ENCODE assay signal across 1 cellular context in the genomic region with DNA sequence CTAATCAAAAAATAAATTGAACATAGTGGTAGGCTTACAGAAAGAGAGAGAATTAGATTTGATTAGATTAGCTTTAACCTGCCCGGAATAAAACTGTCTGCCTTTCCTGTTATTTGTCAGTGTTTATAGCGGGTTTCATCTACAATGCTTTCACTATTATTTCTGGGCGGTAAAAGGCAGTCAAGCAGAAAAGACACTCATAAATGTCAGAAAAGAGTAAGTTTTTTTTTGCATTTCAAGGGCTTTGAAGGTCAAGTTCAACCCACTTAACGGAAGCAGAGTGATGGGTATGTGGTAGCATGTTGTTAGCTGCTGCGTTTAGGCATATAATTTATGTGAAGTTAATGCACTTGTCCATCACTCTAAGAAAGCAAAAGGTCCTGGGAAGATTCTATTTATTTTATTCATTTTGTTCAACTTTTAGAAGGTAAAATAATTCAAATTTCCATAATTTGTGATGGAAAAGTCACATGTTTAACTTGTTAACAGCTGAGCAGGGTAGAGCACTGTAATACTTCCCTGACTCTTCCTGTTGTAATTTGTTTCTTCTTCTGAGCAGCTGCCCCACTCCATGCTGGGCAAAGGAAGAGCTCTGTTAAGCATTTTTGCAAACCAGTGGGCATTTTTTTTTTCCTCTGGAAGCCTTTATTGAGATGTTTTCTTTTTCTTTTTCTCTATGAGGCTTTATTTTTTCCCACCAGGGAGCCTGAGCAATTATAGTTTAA.
TF ChIP-seq lines count a peak whose summit lies in the region.

No MANE protein-coding gene starts in this region.

TF ChIP-seq in HEK293, 187 proteins besides CTCF, POLR2A, EP300 and RAD21 (continued from another document and continues in another):
- TF ChIP-seq, protein P1, sequence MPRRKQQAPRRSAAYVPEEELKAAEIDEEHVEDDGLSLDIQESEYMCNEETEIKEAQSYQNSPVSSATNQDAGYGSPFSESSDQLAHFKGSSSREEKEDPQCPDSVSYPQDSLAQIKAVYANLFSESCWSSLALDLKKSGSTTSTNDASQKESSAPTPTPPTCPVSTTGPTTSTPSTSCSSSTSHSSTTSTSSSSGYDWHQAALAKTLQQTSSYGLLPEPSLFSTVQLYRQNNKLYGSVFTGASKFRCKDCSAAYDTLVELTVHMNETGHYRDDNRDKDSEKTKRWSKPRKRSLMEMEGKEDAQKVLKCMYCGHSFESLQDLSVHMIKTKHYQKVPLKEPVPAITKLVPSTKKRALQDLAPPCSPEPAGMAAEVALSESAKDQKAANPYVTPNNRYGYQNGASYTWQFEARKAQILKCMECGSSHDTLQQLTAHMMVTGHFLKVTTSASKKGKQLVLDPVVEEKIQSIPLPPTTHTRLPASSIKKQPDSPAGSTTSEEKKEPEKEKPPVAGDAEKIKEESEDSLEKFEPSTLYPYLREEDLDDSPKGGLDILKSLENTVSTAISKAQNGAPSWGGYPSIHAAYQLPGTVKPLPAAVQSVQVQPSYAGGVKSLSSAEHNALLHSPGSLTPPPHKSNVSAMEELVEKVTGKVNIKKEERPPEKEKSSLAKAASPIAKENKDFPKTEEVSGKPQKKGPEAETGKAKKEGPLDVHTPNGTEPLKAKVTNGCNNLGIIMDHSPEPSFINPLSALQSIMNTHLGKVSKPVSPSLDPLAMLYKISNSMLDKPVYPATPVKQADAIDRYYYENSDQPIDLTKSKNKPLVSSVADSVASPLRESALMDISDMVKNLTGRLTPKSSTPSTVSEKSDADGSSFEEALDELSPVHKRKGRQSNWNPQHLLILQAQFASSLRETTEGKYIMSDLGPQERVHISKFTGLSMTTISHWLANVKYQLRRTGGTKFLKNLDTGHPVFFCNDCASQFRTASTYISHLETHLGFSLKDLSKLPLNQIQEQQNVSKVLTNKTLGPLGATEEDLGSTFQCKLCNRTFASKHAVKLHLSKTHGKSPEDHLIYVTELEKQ (tag by site-specific recombination; IDR thresholded peaks at IDR 0.05; ENCODE audit: borderline replicate concordance): peak; percentile 84
- TF ChIP-seq ZNF843 (tag by site-specific recombination; IDR thresholded peaks at IDR 0.05) (peak; percentile 99), PRDM1 (tag by site-specific recombination; IDR thresholded peaks at IDR 0.05) (peak; percentile 55), HOXC10 (CRISPR knock-in tag; IDR thresholded peaks at IDR 0.05) (no peak), MYNN (tag by site-specific recombination; IDR thresholded peaks at IDR 0.05; ENCODE audit: borderline replicate concordance) (no peak), ZNF37A (tag by site-specific recombination; IDR thresholded peaks at IDR 0.05) (no peak), KLF7 (tag by site-specific recombination; IDR thresholded peaks at IDR 0.05; ENCODE audit: borderline replicate concordance) (peak; percentile 84; the same call in 1 of the 2 replicates), SP2 (tag by site-specific recombination; IDR thresholded peaks at IDR 0.05) (no peak), ZNF530 (tag by site-specific recombination; IDR thresholded peaks at IDR 0.05; ENCODE audit: low read depth) (no peak), ZNF585B (tag by site-specific recombination; IDR thresholded peaks at IDR 0.05) (no peak), ZNF76 (tag by site-specific recombination; IDR thresholded peaks at IDR 0.05; ENCODE audit: borderline replicate concordance, low read depth) (peak; percentile 35; the same call in 1 of the 2 replicates), WT1 (tag by site-specific recombination; IDR thresholded peaks at IDR 0.05) (peak; percentile 84), ZNF791 (tag by site-specific recombination; IDR thresholded peaks at IDR 0.05) (no peak), ZNF211 (tag by site-specific recombination; IDR thresholded peaks at IDR 0.05; ENCODE audit: low read depth) (no peak), TCF7L2 (IDR thresholded peaks at IDR 0.05; ENCODE audit: borderline replicate concordance, low read depth, low read length) (peak; percentile 87), HOXA7 (CRISPR knock-in tag; IDR thresholded peaks at IDR 0.05; ENCODE audit: borderline replicate concordance) (no peak), MZF1 (tag by site-specific recombination; IDR thresholded peaks at IDR 0.05; ENCODE audit: borderline replicate concordance) (peak; percentile 55; the same call in 1 of the 2 replicates), ZNF354C (tag by site-specific recombination; IDR thresholded peaks at IDR 0.05; ENCODE audit: borderline replicate concordance, low read depth) (no peak), ZNF549 (tag by site-specific recombination; IDR thresholded peaks at IDR 0.05) (no peak), ZNF248 (tag by site-specific recombination; IDR thresholded peaks at IDR 0.05) (no peak), ZNF610 (tag by site-specific recombination; IDR thresholded peaks at IDR 0.05; ENCODE audit: borderline replicate concordance) (peak; percentile 84), ZNF529 (tag by site-specific recombination; IDR thresholded peaks at IDR 0.05; ENCODE audit: insufficient replicate concordance) (no peak), ZNF121 (tag by site-specific recombination; IDR thresholded peaks at IDR 0.05) (peak; percentile 62; the same call in 1 of the 2 replicates), ZNF169 (tag by site-specific recombination; IDR thresholded peaks at IDR 0.05) (no peak), ZNF214 (tag by site-specific recombination; IDR thresholded peaks at IDR 0.05; ENCODE audit: borderline replicate concordance) (no peak), ZNF544 (tag by site-specific recombination; IDR thresholded peaks at IDR 0.05) (no peak), ZNF707 (tag by site-specific recombination; IDR thresholded peaks at IDR 0.05) (no peak), KLF9 (tag by site-specific recombination; IDR thresholded peaks at IDR 0.05; ENCODE audit: low read depth) (peak; percentile 30; the same call in 1 of the 2 replicates), ZNF48 (tag by site-specific recombination; IDR thresholded peaks at IDR 0.05) (no peak)
- TF ChIP-seq, protein P2, sequence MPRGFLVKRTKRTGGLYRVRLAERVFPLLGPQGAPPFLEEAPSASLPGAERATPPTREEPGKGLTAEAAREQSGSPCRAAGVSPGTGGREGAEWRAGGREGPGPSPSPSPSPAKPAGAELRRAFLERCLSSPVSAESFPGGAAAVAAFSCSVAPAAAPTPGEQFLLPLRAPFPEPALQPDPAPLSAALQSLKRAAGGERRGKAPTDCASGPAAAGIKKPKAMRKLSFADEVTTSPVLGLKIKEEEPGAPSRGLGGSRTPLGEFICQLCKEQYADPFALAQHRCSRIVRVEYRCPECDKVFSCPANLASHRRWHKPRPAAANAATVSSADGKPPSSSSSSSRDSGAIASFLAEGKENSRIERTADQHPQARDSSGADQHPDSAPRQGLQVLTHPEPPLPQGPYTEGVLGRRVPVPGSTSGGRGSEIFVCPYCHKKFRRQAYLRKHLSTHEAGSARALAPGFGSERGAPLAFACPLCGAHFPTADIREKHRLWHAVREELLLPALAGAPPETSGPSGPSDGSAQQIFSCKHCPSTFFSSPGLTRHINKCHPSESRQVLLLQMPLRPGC (tag by site-specific recombination; IDR thresholded peaks at IDR 0.05): peak; percentile 59
- TF ChIP-seq, protein P3, sequence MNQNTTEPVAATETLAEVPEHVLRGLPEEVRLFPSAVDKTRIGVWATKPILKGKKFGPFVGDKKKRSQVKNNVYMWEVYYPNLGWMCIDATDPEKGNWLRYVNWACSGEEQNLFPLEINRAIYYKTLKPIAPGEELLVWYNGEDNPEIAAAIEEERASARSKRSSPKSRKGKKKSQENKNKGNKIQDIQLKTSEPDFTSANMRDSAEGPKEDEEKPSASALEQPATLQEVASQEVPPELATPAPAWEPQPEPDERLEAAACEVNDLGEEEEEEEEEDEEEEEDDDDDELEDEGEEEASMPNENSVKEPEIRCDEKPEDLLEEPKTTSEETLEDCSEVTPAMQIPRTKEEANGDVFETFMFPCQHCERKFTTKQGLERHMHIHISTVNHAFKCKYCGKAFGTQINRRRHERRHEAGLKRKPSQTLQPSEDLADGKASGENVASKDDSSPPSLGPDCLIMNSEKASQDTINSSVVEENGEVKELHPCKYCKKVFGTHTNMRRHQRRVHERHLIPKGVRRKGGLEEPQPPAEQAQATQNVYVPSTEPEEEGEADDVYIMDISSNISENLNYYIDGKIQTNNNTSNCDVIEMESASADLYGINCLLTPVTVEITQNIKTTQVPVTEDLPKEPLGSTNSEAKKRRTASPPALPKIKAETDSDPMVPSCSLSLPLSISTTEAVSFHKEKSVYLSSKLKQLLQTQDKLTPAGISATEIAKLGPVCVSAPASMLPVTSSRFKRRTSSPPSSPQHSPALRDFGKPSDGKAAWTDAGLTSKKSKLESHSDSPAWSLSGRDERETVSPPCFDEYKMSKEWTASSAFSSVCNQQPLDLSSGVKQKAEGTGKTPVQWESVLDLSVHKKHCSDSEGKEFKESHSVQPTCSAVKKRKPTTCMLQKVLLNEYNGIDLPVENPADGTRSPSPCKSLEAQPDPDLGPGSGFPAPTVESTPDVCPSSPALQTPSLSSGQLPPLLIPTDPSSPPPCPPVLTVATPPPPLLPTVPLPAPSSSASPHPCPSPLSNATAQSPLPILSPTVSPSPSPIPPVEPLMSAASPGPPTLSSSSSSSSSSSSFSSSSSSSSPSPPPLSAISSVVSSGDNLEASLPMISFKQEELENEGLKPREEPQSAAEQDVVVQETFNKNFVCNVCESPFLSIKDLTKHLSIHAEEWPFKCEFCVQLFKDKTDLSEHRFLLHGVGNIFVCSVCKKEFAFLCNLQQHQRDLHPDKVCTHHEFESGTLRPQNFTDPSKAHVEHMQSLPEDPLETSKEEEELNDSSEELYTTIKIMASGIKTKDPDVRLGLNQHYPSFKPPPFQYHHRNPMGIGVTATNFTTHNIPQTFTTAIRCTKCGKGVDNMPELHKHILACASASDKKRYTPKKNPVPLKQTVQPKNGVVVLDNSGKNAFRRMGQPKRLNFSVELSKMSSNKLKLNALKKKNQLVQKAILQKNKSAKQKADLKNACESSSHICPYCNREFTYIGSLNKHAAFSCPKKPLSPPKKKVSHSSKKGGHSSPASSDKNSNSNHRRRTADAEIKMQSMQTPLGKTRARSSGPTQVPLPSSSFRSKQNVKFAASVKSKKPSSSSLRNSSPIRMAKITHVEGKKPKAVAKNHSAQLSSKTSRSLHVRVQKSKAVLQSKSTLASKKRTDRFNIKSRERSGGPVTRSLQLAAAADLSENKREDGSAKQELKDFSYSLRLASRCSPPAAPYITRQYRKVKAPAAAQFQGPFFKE (tag by site-specific recombination; IDR thresholded peaks at IDR 0.05; ENCODE audit: borderline replicate concordance): no peak
- TF ChIP-seq, protein P4, sequence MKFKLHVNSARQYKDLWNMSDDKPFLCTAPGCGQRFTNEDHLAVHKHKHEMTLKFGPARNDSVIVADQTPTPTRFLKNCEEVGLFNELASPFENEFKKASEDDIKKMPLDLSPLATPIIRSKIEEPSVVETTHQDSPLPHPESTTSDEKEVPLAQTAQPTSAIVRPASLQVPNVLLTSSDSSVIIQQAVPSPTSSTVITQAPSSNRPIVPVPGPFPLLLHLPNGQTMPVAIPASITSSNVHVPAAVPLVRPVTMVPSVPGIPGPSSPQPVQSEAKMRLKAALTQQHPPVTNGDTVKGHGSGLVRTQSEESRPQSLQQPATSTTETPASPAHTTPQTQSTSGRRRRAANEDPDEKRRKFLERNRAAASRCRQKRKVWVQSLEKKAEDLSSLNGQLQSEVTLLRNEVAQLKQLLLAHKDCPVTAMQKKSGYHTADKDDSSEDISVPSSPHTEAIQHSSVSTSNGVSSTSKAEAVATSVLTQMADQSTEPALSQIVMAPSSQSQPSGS (tag by site-specific recombination; IDR thresholded peaks at IDR 0.05; ENCODE audit: low read depth): peak; percentile 61
- TF ChIP-seq, protein P5, sequence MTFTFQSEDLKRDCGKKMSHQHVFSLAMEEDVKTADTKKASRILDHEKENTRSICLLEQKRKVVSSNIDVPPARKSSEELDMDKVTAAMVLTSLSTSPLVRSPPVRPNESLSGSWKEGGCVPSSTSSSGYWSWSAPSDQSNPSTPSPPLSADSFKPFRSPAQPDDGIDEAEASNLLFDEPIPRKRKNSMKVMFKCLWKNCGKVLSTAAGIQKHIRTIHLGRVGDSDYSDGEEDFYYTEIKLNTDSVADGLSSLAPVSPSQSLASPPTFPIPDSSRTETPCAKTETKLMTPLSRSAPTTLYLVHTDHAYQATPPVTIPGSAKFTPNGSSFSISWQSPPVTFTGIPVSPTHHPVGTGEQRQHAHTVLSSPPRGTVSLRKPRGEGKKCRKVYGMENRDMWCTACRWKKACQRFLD (tag by site-specific recombination; IDR thresholded peaks at IDR 0.05): no peak
- TF ChIP-seq, protein P6, sequence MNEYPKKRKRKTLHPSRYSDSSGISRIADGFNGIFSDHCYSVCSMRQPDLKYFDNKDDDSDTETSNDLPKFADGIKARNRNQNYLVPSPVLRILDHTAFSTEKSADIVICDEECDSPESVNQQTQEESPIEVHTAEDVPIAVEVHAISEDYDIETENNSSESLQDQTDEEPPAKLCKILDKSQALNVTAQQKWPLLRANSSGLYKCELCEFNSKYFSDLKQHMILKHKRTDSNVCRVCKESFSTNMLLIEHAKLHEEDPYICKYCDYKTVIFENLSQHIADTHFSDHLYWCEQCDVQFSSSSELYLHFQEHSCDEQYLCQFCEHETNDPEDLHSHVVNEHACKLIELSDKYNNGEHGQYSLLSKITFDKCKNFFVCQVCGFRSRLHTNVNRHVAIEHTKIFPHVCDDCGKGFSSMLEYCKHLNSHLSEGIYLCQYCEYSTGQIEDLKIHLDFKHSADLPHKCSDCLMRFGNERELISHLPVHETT (tag by site-specific recombination; IDR thresholded peaks at IDR 0.05): no peak
- TF ChIP-seq, protein P7, sequence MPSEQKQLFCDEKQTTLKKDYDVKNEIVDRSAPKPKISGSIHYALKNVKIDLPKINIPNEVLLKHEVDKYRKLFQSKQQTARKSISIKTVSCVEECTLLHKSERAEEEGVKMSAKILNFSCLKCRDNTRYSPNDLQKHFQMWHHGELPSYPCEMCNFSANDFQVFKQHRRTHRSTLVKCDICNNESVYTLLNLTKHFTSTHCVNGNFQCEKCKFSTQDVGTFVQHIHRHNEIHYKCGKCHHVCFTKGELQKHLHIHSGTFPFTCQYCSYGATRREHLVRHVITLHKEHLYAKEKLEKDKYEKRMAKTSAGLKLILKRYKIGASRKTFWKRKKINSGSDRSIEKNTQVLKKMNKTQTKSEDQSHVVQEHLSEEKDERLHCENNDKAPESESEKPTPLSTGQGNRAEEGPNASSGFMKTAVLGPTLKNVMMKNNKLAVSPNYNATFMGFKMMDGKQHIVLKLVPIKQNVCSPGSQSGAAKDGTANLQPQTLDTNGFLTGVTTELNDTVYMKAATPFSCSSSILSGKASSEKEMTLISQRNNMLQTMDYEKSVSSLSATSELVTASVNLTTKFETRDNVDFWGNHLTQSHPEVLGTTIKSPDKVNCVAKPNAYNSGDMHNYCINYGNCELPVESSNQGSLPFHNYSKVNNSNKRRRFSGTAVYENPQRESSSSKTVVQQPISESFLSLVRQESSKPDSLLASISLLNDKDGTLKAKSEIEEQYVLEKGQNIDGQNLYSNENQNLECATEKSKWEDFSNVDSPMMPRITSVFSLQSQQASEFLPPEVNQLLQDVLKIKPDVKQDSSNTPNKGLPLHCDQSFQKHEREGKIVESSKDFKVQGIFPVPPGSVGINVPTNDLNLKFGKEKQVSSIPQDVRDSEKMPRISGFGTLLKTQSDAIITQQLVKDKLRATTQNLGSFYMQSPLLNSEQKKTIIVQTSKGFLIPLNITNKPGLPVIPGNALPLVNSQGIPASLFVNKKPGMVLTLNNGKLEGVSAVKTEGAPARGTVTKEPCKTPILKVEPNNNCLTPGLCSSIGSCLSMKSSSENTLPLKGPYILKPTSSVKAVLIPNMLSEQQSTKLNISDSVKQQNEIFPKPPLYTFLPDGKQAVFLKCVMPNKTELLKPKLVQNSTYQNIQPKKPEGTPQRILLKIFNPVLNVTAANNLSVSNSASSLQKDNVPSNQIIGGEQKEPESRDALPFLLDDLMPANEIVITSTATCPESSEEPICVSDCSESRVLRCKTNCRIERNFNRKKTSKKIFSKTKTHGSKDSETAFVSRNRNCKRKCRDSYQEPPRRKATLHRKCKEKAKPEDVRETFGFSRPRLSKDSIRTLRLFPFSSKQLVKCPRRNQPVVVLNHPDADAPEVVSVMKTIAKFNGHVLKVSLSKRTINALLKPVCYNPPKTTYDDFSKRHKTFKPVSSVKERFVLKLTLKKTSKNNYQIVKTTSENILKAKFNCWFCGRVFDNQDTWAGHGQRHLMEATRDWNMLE (tag by site-specific recombination; conservative IDR thresholded peaks at IDR 0.05; ENCODE audit: low read depth): 0 out of 2 replicates have a peak, but pooled peaks have one; percentile 38
